In the genomic region with DNA sequence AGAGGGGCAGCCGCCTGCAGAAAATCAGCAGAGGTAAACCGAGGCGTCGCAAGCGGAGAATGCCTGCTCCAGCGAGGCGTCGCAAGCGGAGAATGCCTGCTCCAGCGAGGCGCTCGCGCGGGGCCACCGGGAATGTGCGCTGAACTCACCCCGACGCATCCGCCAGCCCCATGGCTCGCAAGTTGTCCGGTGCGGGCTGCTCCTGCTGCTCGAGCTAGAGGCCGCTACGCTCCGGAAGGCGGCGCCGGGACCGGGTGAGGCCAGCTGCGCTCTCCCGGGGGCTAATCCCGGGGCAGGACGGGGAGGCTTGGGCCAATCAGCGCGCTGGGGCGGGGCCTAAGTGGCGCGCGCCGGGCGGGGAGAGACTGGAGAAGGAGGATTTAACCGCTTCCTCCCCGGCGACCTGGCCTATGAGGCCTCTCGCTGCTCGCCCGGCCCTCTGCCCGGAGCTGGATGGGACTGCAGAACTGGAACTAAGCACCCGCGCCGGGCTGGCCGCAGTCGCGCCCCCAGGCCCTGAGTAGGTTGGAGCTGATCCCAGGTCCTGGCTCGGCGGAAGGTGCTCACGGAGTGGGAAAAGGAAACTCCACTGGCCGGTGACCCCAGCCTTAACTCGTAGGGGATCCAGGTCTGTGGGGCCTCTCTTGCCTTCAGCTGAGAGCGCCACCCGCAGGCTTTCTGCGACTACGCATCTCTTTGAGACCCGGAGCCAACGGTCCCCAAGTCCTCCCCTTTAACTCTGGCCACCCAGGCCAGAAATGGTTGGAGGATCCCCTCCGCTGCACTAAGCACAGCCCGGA, we compare ENCODE assay signal across 1 cellular context.
TF ChIP-seq lines count a peak whose summit lies in the region.

SLC26A6 (minus strand) TSS at position 240 of the 800 bp plus-strand sequence; CDS start at position 172, 68 bp downstream.

TF ChIP-seq in SK-N-SH, 30 proteins besides CTCF, POLR2A, EP300 and RAD21 (continued from another document):
- no peak for TF ChIP-seq REST (IDR thresholded peaks at IDR 0.05; ENCODE audit: low read depth, low read length)
TF ChIP-seq in SK-N-SH: peak in this region for 6.
